In the genomic region with DNA sequence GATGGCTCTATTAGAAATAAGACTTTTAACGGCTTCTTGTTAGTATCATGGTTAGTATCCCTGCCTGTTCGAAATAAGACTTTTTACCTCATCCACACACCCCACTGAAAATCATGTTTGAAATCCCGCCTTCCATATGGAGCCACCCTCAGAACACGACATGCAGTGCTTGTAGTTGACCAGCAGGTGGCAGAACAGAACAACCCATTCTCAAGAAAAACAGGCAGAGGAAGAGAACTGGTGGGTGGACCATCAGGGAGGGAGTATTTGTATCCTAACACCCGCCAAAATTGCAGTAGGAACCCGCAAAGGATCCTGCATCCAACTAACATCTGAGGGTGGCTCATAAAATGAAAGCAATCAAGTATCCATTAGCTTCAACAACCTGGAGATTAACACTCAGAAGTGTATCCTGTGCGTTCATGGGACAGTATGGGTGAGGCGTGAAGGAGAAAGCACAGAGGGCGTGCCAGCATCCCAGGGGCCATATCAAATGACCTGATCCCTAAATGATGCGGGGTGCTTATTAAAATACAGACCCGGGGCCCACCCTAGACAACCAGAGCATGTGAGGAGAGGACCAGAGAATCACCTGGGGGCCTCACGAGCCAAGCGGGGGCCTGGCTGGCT, we compare ENCODE assay signal across 8 cellular contexts.
DNase-seq lines count a peak whose midpoint lies in the region; ATAC-seq, FAIRE-seq and TF ChIP-seq lines count a peak whose summit lies in the region.

No MANE protein-coding gene starts in this region.

- CTCF ChIA-PET in RWPE1 (lab: Yijun Ruan, JAX): interaction anchor here (0.7 to 1.0 kb wide), 6 partner anchors 15 to 775 kb away, joined by 3 to 4 read pairs (median 3); no protein-coding TSS in a partner anchor

- H3K9ac ChIP-seq in Karpas-422 (ENCODE audit: low read length): no peak overlapping the region

- TF ChIP-seq CTCF in RWPE1 (conservative IDR thresholded peaks at IDR 0.05; ENCODE audit: low read depth) (peak; percentile 92), osteoblast (IDR thresholded peaks at IDR 0.05; ENCODE audit: extremely low read depth, low read depth, low read length) (peak; percentile 95)

- H3K9me3 ChIP-seq in Karpas-422 (ENCODE audit: low read length) (no peaks in the 10 kb centered on the region), osteoblast (ENCODE audit: low read depth, low read length) (no peaks in the 10 kb centered on the region), aorta (ENCODE audit: control insufficient read depth, low read length) (no peaks in the 10 kb centered on the region)

- peak; percentile 85 for ATAC-seq in aorta (ENCODE audit: low FRiP score)

- no peaks in the 10 kb centered on the region for H3K9me2 ChIP-seq in Karpas-422 (replicated peaks; ENCODE audit: insufficient read depth, low read length)

- POLR2A ChIA-PET in RWPE1 (lab: Yijun Ruan, JAX; ENCODE audit: low non-redundant PET): interaction anchor here (0.6 kb wide), 1 partner anchor 31 kb away, joined by 8 read pairs; no protein-coding TSS in a partner anchor

- H3K79me2 ChIP-seq in Karpas-422 (ENCODE audit: low read length) (no peaks in the 10 kb centered on the region), osteoblast (ENCODE audit: insufficient read depth, low read length) (peaks cover 6% of the 10 kb centered on the region)

- H4K20me1 ChIP-seq in Karpas-422 (ENCODE audit: insufficient read depth, low read depth, low read length) (no peaks in the 10 kb centered on the region), osteoblast (ENCODE audit: insufficient read depth, low read length) (no peaks in the 10 kb centered on the region)

- FAIRE-seq in frontal cortex (lab: Jason Lieb, UNC): no peak

- H3K4me3 ChIP-seq in Karpas-422 (ENCODE audit: low read length) (no peak overlapping the region), osteoblast (ENCODE audit: insufficient read depth, low read length) (peak overlapping the region; percentile 28), aorta (ENCODE audit: low read length in 2 of 2) (no peak overlapping the region)

- H3K27me3 ChIP-seq in Karpas-422 (ENCODE audit: low read length) (no peaks in the 10 kb centered on the region), osteoblast (ENCODE audit: insufficient read depth, low read length) (no peaks in the 10 kb centered on the region), aorta (ENCODE audit: control insufficient read depth in 1 of 2, insufficient read depth in 2 of 2, low read length in 1 of 2) (no peaks in the 10 kb centered on the region)

- DNase-seq in activated gamma-delta T cell treated with Interleukin-2 at 50 U/mL for 16 hours (peak; percentile 39), activated gamma-delta T cell (lab: John Stamatoyannopoulos, UW) (no peak), Karpas-422 (peak; percentile 85), RWPE1 (ENCODE audit: low spot score) (peak; percentile 80), frontal cortex (ENCODE audit: low spot score in 2 of 2) (peak; percentile 37 to 69), osteoblast (ENCODE audit: insufficient read length, low spot score, missing footprints) (peak; percentile 83), aorta (no peak)
- peak; percentile 77 for DNase-seq in activated effector memory CD4-positive, alpha-beta T cell treated with anti-CD3 and anti-CD28 coated beads, Interleukin-2, amount 50 U/mL, for 16 hours

- WGBS in aorta, 2 donors: 41 to 42% methylated on average over 13 of the region's 13 CpGs

- H3K4me2 ChIP-seq in Karpas-422 (ENCODE audit: low read depth, low read length, poor library complexity, severe bottlenecking) (no peak overlapping the region), osteoblast (ENCODE audit: insufficient read depth, low read length) (peak overlapping the region; percentile 71)

- H3K27ac ChIP-seq in Karpas-422 (ENCODE audit: low read length) (no peak overlapping the region), RWPE1 (peak overlapping the region; percentile 14), osteoblast (ENCODE audit: low read depth, low read length) (no peak overlapping the region), aorta (ENCODE audit: low read depth in 1 of 2, low read length in 2 of 2) (no peak overlapping the region)

- no peaks in the 10 kb centered on the region for H3K36me3 ChIP-seq in Karpas-422 (ENCODE audit: insufficient read depth, low read length)
- H3K36me3 ChIP-seq in osteoblast (ENCODE audit: insufficient read depth, low read length): no peaks in the 10 kb centered on the region
- no peaks in the 10 kb centered on the region for H3K36me3 ChIP-seq in aorta (ENCODE audit: control insufficient read depth in 1 of 2, insufficient read depth in 2 of 2, low read length in 1 of 2)

- H2AFZ ChIP-seq in Karpas-422 (ENCODE audit: low read length): 0 out of 2 replicates have a peak overlapping the region, but pooled peaks have one; percentile 46
- peak overlapping the region; percentile 75 for H2AFZ ChIP-seq in osteoblast (ENCODE audit: low read length)

- intact Hi-C loops in aorta (cut with DNase I): loop anchor here (2.0 to 5.0 kb wide), 5 partner anchors 158 to 477 kb away; no protein-coding TSS in a partner anchor

- H3K4me1 ChIP-seq in Karpas-422 (ENCODE audit: low read length) (peaks cover 6% of the 10 kb centered on the region), osteoblast (ENCODE audit: insufficient read depth, low read length) (peaks cover 16% of the 10 kb centered on the region), aorta (ENCODE audit: control insufficient read depth in 1 of 2, insufficient read depth in 2 of 2, low read length in 2 of 2) (no peaks in the 10 kb centered on the region)

Comparison
In these comparisons a context has a peak if more than half of its experiments do, and no peak if none do; other contexts are left out.
1. DNase-seq: peak in activated gamma-delta T cell treated with Interleukin-2 at 50 U/mL for 16 hours (single experiment), Karpas-422 (single experiment), RWPE1 (single experiment), activated effector memory CD4-positive, alpha-beta T cell treated with anti-CD3 and anti-CD28 coated beads, Interleukin-2, amount 50 U/mL, for 16 hours (single experiment), frontal cortex (2 of 2) and osteoblast (single experiment); none in activated gamma-delta T cell (single experiment) and aorta (0 of 2).